In the genomic region with DNA sequence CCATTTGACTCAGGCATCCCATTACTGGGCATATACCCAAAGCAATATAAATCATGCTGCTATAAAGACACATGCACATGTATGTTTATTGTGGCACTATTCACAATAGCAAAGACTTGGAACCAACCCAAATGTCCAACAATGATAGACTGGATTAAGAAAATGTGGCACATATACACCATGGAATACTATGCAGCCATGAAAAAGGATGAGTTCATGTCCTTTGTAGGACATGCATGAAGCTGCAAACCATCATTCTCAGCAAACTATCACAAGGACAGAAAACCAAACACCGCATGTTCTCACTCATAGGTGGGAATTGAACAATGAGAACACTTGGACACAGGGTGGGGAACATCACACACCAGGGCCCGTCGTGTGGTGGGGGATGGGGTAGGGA, we compare ENCODE assay signal across 1 cellular context.
TF ChIP-seq lines count a peak whose summit lies in the region.
"Not testable (repeated sequence)": the region's sequence is repeated elsewhere in the genome, so short reads cannot be mapped to it uniquely, and the experiment has no call there.

No MANE protein-coding gene starts in this region.

- CTCF ChIA-PET in HEK293 (lab: Yijun Ruan, JAX): not testable (repeated sequence)

- TF ChIP-seq CTCF in HEK293 (tag by site-specific recombination; IDR thresholded peaks at IDR 0.05): not testable (repeated sequence)

- POLR2A ChIA-PET in HEK293 (lab: Yijun Ruan, JAX): not testable (repeated sequence)

- not testable (repeated sequence) for H3K27ac ChIP-seq in HEK293 (ENCODE audit: extremely low read depth, low read depth, low read length)

- not testable (repeated sequence) for H3K9me3 ChIP-seq in HEK293 (ENCODE audit: control insufficient read depth, insufficient read depth, low read depth, low read length)

- H3K4me3 ChIP-seq in HEK293 (ENCODE audit: low read depth, low read length): not testable (repeated sequence)

- H3K36me3 ChIP-seq in HEK293 (ENCODE audit: control insufficient read depth in 2 of 2, insufficient read depth in 1 of 2, low read length in 2 of 2): not testable (repeated sequence)

- not testable (repeated sequence) for H3K4me1 ChIP-seq in HEK293 (ENCODE audit: control insufficient read depth, insufficient read depth, low read length)

TF ChIP-seq in HEK293, 187 proteins besides CTCF, POLR2A, EP300 and RAD21:
- TF ChIP-seq ZNF146 (tag by site-specific recombination; IDR thresholded peaks at IDR 0.05): peak; percentile 87
- TF ChIP-seq, protein P1, sequence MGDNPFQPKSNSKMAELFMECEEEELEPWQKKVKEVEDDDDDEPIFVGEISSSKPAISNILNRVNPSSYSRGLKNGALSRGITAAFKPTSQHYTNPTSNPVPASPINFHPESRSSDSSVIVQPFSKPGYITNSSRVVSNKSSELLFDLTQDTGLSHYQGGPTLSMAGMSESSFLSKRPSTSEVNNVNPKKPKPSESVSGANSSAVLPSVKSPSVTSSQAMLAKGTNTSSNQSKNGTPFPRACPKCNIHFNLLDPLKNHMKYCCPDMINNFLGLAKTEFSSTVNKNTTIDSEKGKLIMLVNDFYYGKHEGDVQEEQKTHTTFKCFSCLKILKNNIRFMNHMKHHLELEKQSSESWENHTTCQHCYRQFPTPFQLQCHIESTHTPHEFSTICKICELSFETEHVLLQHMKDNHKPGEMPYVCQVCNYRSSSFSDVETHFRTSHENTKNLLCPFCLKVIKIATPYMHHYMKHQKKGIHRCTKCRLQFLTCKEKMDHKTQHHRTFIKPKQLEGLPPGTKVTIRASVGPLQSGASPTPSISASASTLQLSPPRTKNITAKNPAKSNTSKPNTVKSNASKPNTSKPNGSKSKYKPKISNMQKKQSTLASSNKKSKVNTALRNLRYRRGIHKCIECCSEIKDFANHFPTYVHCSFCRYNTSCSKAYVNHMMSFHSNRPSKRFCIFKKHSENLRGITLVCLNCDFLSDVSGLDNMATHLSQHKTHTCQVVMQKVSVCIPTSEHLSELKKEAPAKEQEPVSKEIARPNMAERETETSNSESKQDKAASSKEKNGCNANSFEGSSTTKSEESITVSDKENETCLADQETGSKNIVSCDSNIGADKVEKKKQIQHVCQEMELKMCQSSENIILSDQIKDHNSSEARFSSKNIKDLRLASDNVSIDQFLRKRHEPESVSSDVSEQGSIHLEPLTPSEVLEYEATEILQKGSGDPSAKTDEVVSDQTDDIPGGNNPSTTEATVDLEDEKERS (tag by site-specific recombination; IDR thresholded peaks at IDR 0.05): peak; percentile 81
